14 cellular contexts compared by ENCODE assay signal in genomic region chr9:4583001-4583400, GRCh38.
"Had no signal": no experiment of that assay in that cellular context is flagged by ENCODE, and none has a peak within 500 bp of the region (broad histone marks: within the 10 kb centered on the region; RNA-seq: fewer than 3 reads in every experiment).

No MANE protein-coding gene starts in this region.

- DNase-seq: activated CD4-positive, alpha-beta memory T cell treated with anti-CD3 and anti-CD28 coated beads for 36 hours; activated CD4-positive, alpha-beta T cell treated with anti-CD3 and anti-CD28 coated beads for 48 hours; activated effector memory CD4-positive, alpha-beta T cell treated with anti-CD3 and anti-CD28 coated beads, Interleukin-2, amount 50 U/mL, for 16 hours; activated naive CD4-positive, alpha-beta T cell treated with anti-CD3 and anti-CD28 coated beads, Interleukin-2, amount 10 ng/mL, durations not matched to agents 7 days and 5 days; activated T-cell treated with anti-CD3 and anti-CD28 coated beads for 4 hours; colonic mucosa; endodermal cell; esophagus squamous epithelium; mesenchymal stem cell; sigmoid colon; spleen; stimulated activated CD4-positive, alpha-beta T cell treated with anti-CD3 and anti-CD28 coated beads, Interleukin-4, amount 100 ng/mL, for 24 hours; stimulated activated naive CD8-positive, alpha-beta T cell treated with anti-CD3 and anti-CD28 coated beads, Interleukin-15, Interleukin-2, amounts not matched to agents 100 U/mL and 50 U/mL, for 24 hours had no signal

- ATAC-seq: gastroesophageal sphincter; stimulated activated naive CD8-positive, alpha-beta T cell treated with anti-CD3 and anti-CD28 coated beads, Interleukin-15, Interleukin-2, amounts not matched to agents 100 U/mL and 50 U/mL, for 24 hours had no signal

- H3K4me3 ChIP-seq: colonic mucosa, esophagus squamous epithelium, gastroesophageal sphincter, sigmoid colon, spleen had no signal

- H3K4me1 ChIP-seq: colonic mucosa, sigmoid colon, spleen had no signal

- H3K27me3 ChIP-seq: colonic mucosa, esophagus squamous epithelium, gastroesophageal sphincter, sigmoid colon, spleen had no signal

- H3K36me3 ChIP-seq: colonic mucosa, spleen had no signal

- H3K27ac ChIP-seq: colonic mucosa, esophagus squamous epithelium, gastroesophageal sphincter, sigmoid colon, spleen had no signal

- H3K9me3 ChIP-seq: colonic mucosa, esophagus squamous epithelium, gastroesophageal sphincter, sigmoid colon, spleen had no signal
